ENCODE assay signal across 9 cellular contexts in genomic region chr6:5132741-5133140, GRCh38. TPM values are rescaled to one million over a fixed set of nuclear protein-coding genes. Genes with fewer than 3 reads are reported as not detected.
DNase-seq lines count a peak whose midpoint lies in the region; ATAC-seq, FAIRE-seq and TF ChIP-seq lines count a peak whose summit lies in the region.
"Had no signal": no experiment of that assay in that cellular context is flagged by ENCODE, and none has a peak within 500 bp of the region (broad histone marks: within the 10 kb centered on the region; RNA-seq: fewer than 3 reads in every experiment).

No MANE protein-coding gene starts in this region.

- no TSS peak for BruUV-seq in GM12878 (replicated peaks; lab: Mats Ljungman, UMichigan)

- POLR2A ChIA-PET in GM12878 (lab: Charles Lee), result no interaction called here

- no peak for TF ChIP-seq POLR2A in GM12878 (IDR thresholded peaks at IDR 0.05; ENCODE audit: low read depth, low read length)

- intact Hi-C loops in GM12878 (cut with micrococcal nuclease; ENCODE audit: unreplicated experiment), result loop anchor here (5.0 kb wide), 1 partner anchor 75 kb away; no protein-coding TSS in a partner anchor

- WGBS in GM12878 (ENCODE audit: insufficient coverage, insufficient replicate concordance, low lambda C conversion rate, missing lambda C conversion rate), result under 1% methylated on average over 8 of the region's 8 CpGs
- 69% methylated on average over 8 of the region's 8 CpGs for WGBS in liver

- RAD21 ChIA-PET in GM12878 (lab: Charles Lee; ENCODE audit: unreplicated experiment), result interaction anchor here (0.6 to 0.9 kb wide), 2 partner anchors 11 to 92 kb away, joined by 4 read pairs; no protein-coding TSS in a partner anchor

- H3K4me1 ChIP-seq in GM12878 (ENCODE audit: control insufficient read depth, insufficient read depth, low read length) (peaks cover 11% of the 10 kb centered on the region), liver (ENCODE audit: control insufficient read depth in 4 of 4, insufficient read depth in 4 of 4, low read length in 3 of 4) (no peaks in the 10 kb centered on the region), MM.1S (ENCODE audit: low read length) (no peaks in the 10 kb centered on the region), HAP-1 (peaks cover 25% of the 10 kb centered on the region)
- H3K4me1 ChIP-seq: SJSA1 had no signal

- H3K4me2 ChIP-seq in GM12878 (ENCODE audit: control insufficient read depth, insufficient read depth) (peak overlapping the region; percentile 77), MM.1S (ENCODE audit: low read depth, low read length) (no peak overlapping the region)

- no peaks in the 10 kb centered on the region for H3K9me3 ChIP-seq in GM12878 (replicated peaks; ENCODE audit: control insufficient read depth, insufficient read depth, low read length)
- H3K9me3 ChIP-seq in liver (ENCODE audit: control insufficient read depth in 4 of 4, low read length in 3 of 4), result no peaks in the 10 kb centered on the region
- H3K9me3 ChIP-seq in MM.1S (replicated peaks; ENCODE audit: insufficient read depth, low read length), result no peaks in the 10 kb centered on the region
- H3K9me3 ChIP-seq in HAP-1, result no peaks in the 10 kb centered on the region
- H3K9me3 ChIP-seq: SJSA1 had no signal

- H3K4me3 ChIP-seq in GM12878, result peak overlapping the region; percentile 41
- H3K4me3 ChIP-seq in liver (ENCODE audit: low read depth in 1 of 3, low read length in 3 of 3), result no peak overlapping the region
- H3K4me3 ChIP-seq in MM.1S (ENCODE audit: low read length), result no peak overlapping the region
- no peak overlapping the region for H3K4me3 ChIP-seq in HAP-1
- H3K4me3 ChIP-seq: SJSA1 had no signal

- TF ChIP-seq CTCF in GM12878 (IDR thresholded peaks at IDR 0.05 in 2 of 3, conservative IDR thresholded peaks at IDR 0.05 in 1 of 3; ENCODE audit: control insufficient read depth in 2 of 3, extremely low read depth in 1 of 3, insufficient read depth in 1 of 3, low read depth in 3 of 3, low read length in 3 of 3), result 0 out of 6 replicates have a peak, but pooled peaks of 2 of the 3 experiments have one; percentile 4 to 11
- no peak for TF ChIP-seq CTCF in liver (IDR thresholded peaks at IDR 0.05; ENCODE audit: low read depth, low read length, missing input control)
- no peak for TF ChIP-seq CTCF in MM.1S (IDR thresholded peaks at IDR 0.05; ENCODE audit: low read length)

- in situ Hi-C loops in GM12878 (cut with MboI) (no loop called here), HAP-1 (cut with MboI; ENCODE audit: low sequenced_read_pairs) (no loop called here)

- H4K20me1 ChIP-seq in GM12878 (ENCODE audit: control insufficient read depth, insufficient read depth) (no peaks in the 10 kb centered on the region), MM.1S (ENCODE audit: insufficient read depth, low read length) (no peaks in the 10 kb centered on the region)

- FAIRE-seq in GM12878 (lab: Jason Lieb, UNC), result peak; percentile 81

- CTCF ChIA-PET in GM12878 (lab: Yijun Ruan, JAX), result interaction anchor here (1.3 to 2.1 kb wide), 3 partner anchors 11 to 270 kb away, joined by 4 to 12 read pairs (median 5); no protein-coding TSS in a partner anchor

- H3K9ac ChIP-seq in GM12878 (ENCODE audit: control insufficient read depth, insufficient read depth, low read length), result peak overlapping the region; percentile 31
- H3K9ac ChIP-seq in liver (ENCODE audit: low read depth in 1 of 2, low read length in 2 of 2), result no peak overlapping the region
- no peak overlapping the region for H3K9ac ChIP-seq in MM.1S (ENCODE audit: low read length)

- peak; percentile 86 for ATAC-seq in GM18907 (IDR thresholded peaks at IDR 0.05; ENCODE audit: unreplicated experiment)
- ATAC-seq in HG03095 (IDR thresholded peaks at IDR 0.05; ENCODE audit: unreplicated experiment), result peak; percentile 75
- peak; percentile 93 for ATAC-seq in GM12878

- TF ChIP-seq RAD21 in GM12878 (IDR thresholded peaks at IDR 0.05; ENCODE audit: insufficient read depth, low read depth, low read length) (no peak), liver (IDR thresholded peaks at IDR 0.05) (peak in 1 of 2 donors; percentile 44)

- TF ChIP-seq EP300 in GM12878 (IDR thresholded peaks at IDR 0.05; ENCODE audit: borderline replicate concordance in 1 of 2, control insufficient read depth in 1 of 2, low read depth in 2 of 2, low read length in 2 of 2), result no peak

- DNase-seq in GM12878 (ENCODE audit: low read depth, low spot score), result peak; percentile 59
- no peak for DNase-seq in MM.1S
- no peak for DNase-seq in HAP-1 (ENCODE audit: low spot score in 2 of 2)
- no peak for DNase-seq in stimulated activated naive CD4-positive, alpha-beta T cell (lab: John Stamatoyannopoulos, UW)
- DNase-seq in NCI-H146 (lab: John Stamatoyannopoulos, UW), result no peak

- no peaks in the 10 kb centered on the region for H3F3A ChIP-seq in MM.1S (ENCODE audit: insufficient read depth, low read length)

- H2AFZ ChIP-seq in GM12878 (ENCODE audit: control insufficient read depth, low read depth, low read length), result peak overlapping the region; percentile 62
- no peak overlapping the region for H2AFZ ChIP-seq in MM.1S (ENCODE audit: low read length)

- H3K27me3 ChIP-seq in GM12878 (replicated peaks in 1 of 2; ENCODE audit: control insufficient read depth in 2 of 2, insufficient read depth in 2 of 2, low read length in 1 of 2) (no peaks in the 10 kb centered on the region), liver (ENCODE audit: control insufficient read depth in 4 of 4, insufficient read depth in 4 of 4, low read length in 3 of 4) (no peaks in the 10 kb centered on the region), MM.1S (replicated peaks; ENCODE audit: insufficient read depth, low read length) (no peaks in the 10 kb centered on the region), HAP-1 (ENCODE audit: low read depth) (no peaks in the 10 kb centered on the region)
- H3K27me3 ChIP-seq: SJSA1 had no signal

- H3K79me2 ChIP-seq in GM12878 (ENCODE audit: control insufficient read depth, insufficient read depth, low read length) (no peaks in the 10 kb centered on the region), MM.1S (ENCODE audit: low read length) (no peaks in the 10 kb centered on the region)

- no peaks in the 10 kb centered on the region; a peak in 1 of 4 replicates for H3K36me3 ChIP-seq in GM12878 (ENCODE audit: control insufficient read depth in 2 of 2, insufficient read depth in 2 of 2, low read length in 1 of 2)
- H3K36me3 ChIP-seq in liver (ENCODE audit: control insufficient read depth in 4 of 4, insufficient read depth in 3 of 4, low read depth in 1 of 4, low read length in 3 of 4), result no peaks in the 10 kb centered on the region
- no peaks in the 10 kb centered on the region for H3K36me3 ChIP-seq in MM.1S (replicated peaks; ENCODE audit: insufficient read depth, low read length)
- no peaks in the 10 kb centered on the region for H3K36me3 ChIP-seq in HAP-1 (replicated peaks)
- H3K36me3 ChIP-seq: SJSA1 had no signal

- no peaks in the 10 kb centered on the region for H3K9me2 ChIP-seq in MM.1S (replicated peaks; ENCODE audit: insufficient read depth, low read length)

- SMC1A ChIA-PET in GM12878 (lab: Charles Lee; ENCODE audit: uncharacterized antibody, unreplicated experiment), result interaction anchor here (1.5 kb wide), 1 partner anchor 11 kb away, joined by 4 read pairs; no protein-coding TSS in a partner anchor

- H3K27ac ChIP-seq in GM12878 (ENCODE audit: control insufficient read depth, insufficient read depth), result no peak overlapping the region
- peak overlapping the region in 1 of 2 donors; percentile 17 for H3K27ac ChIP-seq in liver (ENCODE audit: low read depth in 1 of 2, low read length in 2 of 2)
- no peak overlapping the region for H3K27ac ChIP-seq in MM.1S (ENCODE audit: low read length)
- H3K27ac ChIP-seq: SJSA1 had no signal

TF ChIP-seq in GM12878, 131 proteins besides CTCF, POLR2A, EP300 and RAD21 (continues in another document):
- no peak for TF ChIP-seq NR2F1 (conservative IDR thresholded peaks at IDR 0.05)
- no peak for TF ChIP-seq ESRRA (IDR thresholded peaks at IDR 0.05; ENCODE audit: low read length)
- no peak for TF ChIP-seq POLR2AphosphoS2 (IDR thresholded peaks at IDR 0.05; ENCODE audit: low read depth, low read length)
- TF ChIP-seq SP1 (IDR thresholded peaks at IDR 0.05; ENCODE audit: low read depth, low read length), result no peak
- no peak for TF ChIP-seq NR2C2 (IDR thresholded peaks at IDR 0.05; ENCODE audit: borderline replicate concordance, control insufficient read depth, insufficient read length, low read depth)

TF ChIP-seq in liver, 16 proteins besides CTCF, POLR2A, EP300 and RAD21 (continues in another document):
- no peak for TF ChIP-seq FOXA2 (IDR thresholded peaks at IDR 0.05)

RNA-seq across cellular contexts. Expression of gene PPP1R3G, which starts 47.6 kb away (rescaled TPM):
- 0.73 and 0.75 TPM in 2 replicates for total RNA-seq in GM12878 (2013; cell fraction: nucleolus; rRNA removed)
- total RNA-seq in GM12878 (2014; rRNA removed) (0.05 and 0.06 TPM in 2 replicates), GM12878 (2014; rRNA removed; fragmentation: Illumina TruSeq; extraction: Trizol) (0.05 TPM in 1 of 2 replicates, not detected in the other), GM12878 (2021) (0.08 and 0.10 TPM in 2 replicates), liver (1 to 10 TPM in 1 of 2 donors, under 1 TPM in 1; 0.33 to 3.0 TPM)
- 0.10 TPM for polyA plus RNA-seq in GM12878 (2011; ENCODE audit: low read depth)
- polyA plus RNA-seq in GM12878 (2011; rRNA removed) (0.03 TPM in 2 replicates), GM12878 (2014; fragmentation: Illumina TruSeq; extraction: Trizol) (0.01 TPM in 1 of 2 replicates, not detected in the other), GM12878 (2014; fragmentation: Nextera tagmentation; extraction: Ambion mirVana) (under 1 TPM in 1 of 2 experiments, not detected in 1; 0.02 TPM), GM12878 (2014; rRNA removed) (0.03 TPM in 1 of 2 replicates, not detected in the other), GM12878 (2016; fragmentation: Nextera tagmentation; extraction: Ambion mirVana) (under 1 TPM in 1 of 2 experiments, not detected in 1; 0.05 TPM), liver (under 1 TPM; 0.25 to 0.61 TPM)
- 0.04 and 0.07 TPM in 2 replicates for polyA plus RNA-seq in GM12878 (2011; cell fraction: cytosol; rRNA removed)
- polyA plus RNA-seq in GM12878 (2011; cell fraction: nucleus; rRNA removed), result 0.04 TPM in 1 of 2 replicates, not detected in the other
- polyA plus RNA-seq in GM12878 (2012), result 0.31 and 0.62 TPM in 2 replicates
- polyA minus RNA-seq in GM12878 (2011; rRNA and poly(A)+ RNA removed), result 0.07 and 0.10 TPM in 2 replicates
- polyA minus RNA-seq in GM12878 (2011; cell fraction: cytosol; rRNA and poly(A)+ RNA removed), result not detected in 2 replicates
- 0.12 and 0.19 TPM in 2 replicates for polyA minus RNA-seq in GM12878 (2011; cell fraction: nucleus; rRNA and poly(A)+ RNA removed)

Comparison
In these comparisons a context has a peak if more than half of its experiments do, and no peak if none do; other contexts are left out.
1. CTCF ChIP-seq: peak in GM12878 (2 of 3); none in liver (single experiment) and MM.1S (single experiment).
2. Peak in every context shown above with its lines, with median percentiles within 50 percentile points of each other: ATAC-seq.